In genomic region chr12:30694971-30695326, GRCh38 we compare ENCODE assay signal across 1 cellular context.
A peak's percentile ranks its signal among the peaks of the same experiment; 100 is the strongest.
TF ChIP-seq lines count a peak whose summit lies in the region.

No MANE protein-coding gene starts in this region.

TF ChIP-seq in IMR-90, 13 proteins besides CTCF, POLR2A, EP300 and RAD21 (continued from another document):
- TF ChIP-seq MXI1 (IDR thresholded peaks at IDR 0.05; ENCODE audit: borderline replicate concordance, low read depth, low read length): peak; percentile 59; the same call in 1 of the 2 replicates
- no peak for TF ChIP-seq FOS (IDR thresholded peaks at IDR 0.05; ENCODE audit: low read depth, low read length)
TF ChIP-seq in IMR-90: peak in this region for 1.
